ENCODE assay signal across 1 cellular context in genomic region chr19:9883764-9884163, GRCh38.
TF ChIP-seq lines count a peak whose summit lies in the region.

No MANE protein-coding gene starts in this region.

TF ChIP-seq in GM23338, 12 proteins besides CTCF, POLR2A, EP300 and RAD21 (continued from another document):
- TF ChIP-seq ETS1 (IDR thresholded peaks at IDR 0.05) = no peak
- no peak for TF ChIP-seq EZH2phosphoT487 (IDR thresholded peaks at IDR 0.05; ENCODE audit: unreplicated experiment)
- no peak for TF ChIP-seq JUNB (IDR thresholded peaks at IDR 0.05; ENCODE audit: unreplicated experiment)
- no peak for TF ChIP-seq POLR2AphosphoS5 (IDR thresholded peaks at IDR 0.05; ENCODE audit: low read depth)
- TF ChIP-seq REST (IDR thresholded peaks at IDR 0.05; ENCODE audit: unreplicated experiment) = no peak
- TF ChIP-seq CREB1 (CRISPR knock-in tag; IDR thresholded peaks at IDR 0.05; ENCODE audit: low read depth) = no peak
- no peak for TF ChIP-seq ZNF114 (CRISPR knock-in tag; IDR thresholded peaks at IDR 0.05)
- no peak for TF ChIP-seq NANOG (IDR thresholded peaks at IDR 0.05; ENCODE audit: borderline replicate concordance)
